1 cellular context compared by ENCODE assay signal in the genomic region with DNA sequence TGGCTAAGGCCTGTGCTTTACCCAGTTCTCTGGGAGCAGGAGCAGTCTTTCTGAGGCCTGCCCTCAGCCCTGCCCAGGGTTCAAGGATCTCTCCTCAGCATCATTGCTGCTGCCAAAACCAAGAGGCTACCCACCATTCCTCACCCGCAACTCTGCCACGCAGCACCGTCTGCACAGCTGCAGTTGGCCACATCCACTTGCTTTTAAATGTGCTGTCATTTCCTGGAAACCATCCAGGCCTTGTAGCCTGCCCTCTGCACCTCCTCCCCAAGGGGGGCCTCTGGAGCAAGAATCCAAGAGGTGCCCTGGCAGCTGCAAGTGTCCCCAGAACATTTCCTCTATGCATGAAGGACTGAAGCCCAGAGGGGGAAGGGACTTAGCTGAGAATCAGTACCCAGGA.
TF ChIP-seq lines count a peak whose summit lies in the region.

No MANE protein-coding gene starts in this region.

TF ChIP-seq in SK-N-SH, 30 proteins besides CTCF, POLR2A, EP300 and RAD21 (continued from another document):
- TF ChIP-seq, protein P1, sequence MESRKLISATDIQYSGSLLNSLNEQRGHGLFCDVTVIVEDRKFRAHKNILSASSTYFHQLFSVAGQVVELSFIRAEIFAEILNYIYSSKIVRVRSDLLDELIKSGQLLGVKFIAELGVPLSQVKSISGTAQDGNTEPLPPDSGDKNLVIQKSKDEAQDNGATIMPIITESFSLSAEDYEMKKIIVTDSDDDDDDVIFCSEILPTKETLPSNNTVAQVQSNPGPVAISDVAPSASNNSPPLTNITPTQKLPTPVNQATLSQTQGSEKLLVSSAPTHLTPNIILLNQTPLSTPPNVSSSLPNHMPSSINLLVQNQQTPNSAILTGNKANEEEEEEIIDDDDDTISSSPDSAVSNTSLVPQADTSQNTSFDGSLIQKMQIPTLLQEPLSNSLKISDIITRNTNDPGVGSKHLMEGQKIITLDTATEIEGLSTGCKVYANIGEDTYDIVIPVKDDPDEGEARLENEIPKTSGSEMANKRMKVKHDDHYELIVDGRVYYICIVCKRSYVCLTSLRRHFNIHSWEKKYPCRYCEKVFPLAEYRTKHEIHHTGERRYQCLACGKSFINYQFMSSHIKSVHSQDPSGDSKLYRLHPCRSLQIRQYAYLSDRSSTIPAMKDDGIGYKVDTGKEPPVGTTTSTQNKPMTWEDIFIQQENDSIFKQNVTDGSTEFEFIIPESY (IDR thresholded peaks at IDR 0.05; ENCODE audit: borderline replicate concordance, low read depth), result no peak
- TF ChIP-seq MXI1 (IDR thresholded peaks at IDR 0.05; ENCODE audit: low read depth, low read length) (no peak), SIN3A (IDR thresholded peaks at IDR 0.05; ENCODE audit: borderline replicate concordance, low read depth, low read length) (no peak), RXRA (IDR thresholded peaks at IDR 0.05; ENCODE audit: borderline replicate concordance, low read depth) (no peak), TAF1 (IDR thresholded peaks at IDR 0.05; ENCODE audit: borderline replicate concordance, low read depth, low read length) (no peak), RCOR1 (IDR thresholded peaks at IDR 0.05; ENCODE audit: low read length) (no peak), USF2 (IDR thresholded peaks at IDR 0.05; ENCODE audit: borderline replicate concordance, low read depth, low read length) (no peak)
